20 cellular contexts compared by ENCODE assay signal in genomic region chr20:63711085-63711645, GRCh38. TPM values are rescaled to one million over a fixed set of nuclear protein-coding genes. Genes with fewer than 3 reads are reported as not detected.
A peak's percentile ranks its signal among the peaks of the same experiment; 100 is the strongest.
DNase-seq lines count a peak whose midpoint lies in the region; ATAC-seq and TF ChIP-seq lines count a peak whose summit lies in the region.
"Had no signal": no experiment of that assay in that cellular context is flagged by ENCODE, and none has a peak within 500 bp of the region (broad histone marks: within the 10 kb centered on the region; RNA-seq: fewer than 3 reads in every experiment).

No MANE protein-coding gene starts in this region.

- H3K27me3 ChIP-seq in naive thymus-derived CD4-positive, alpha-beta T cell (ENCODE audit: control insufficient read depth in 2 of 2, insufficient read depth in 2 of 2, low read length in 2 of 2), result no peaks in the 10 kb centered on the region
- H3K27me3 ChIP-seq in suprapubic skin (no peaks in the 10 kb centered on the region), mesenchymal stem cell (ENCODE audit: control insufficient read depth in 1 of 2, insufficient read depth in 1 of 2, low read length in 2 of 2) (no peaks in the 10 kb centered on the region), neuronal stem cell (ENCODE audit: control insufficient read depth in 3 of 3, insufficient read depth in 3 of 3, low read depth in 1 of 3, low read length in 3 of 3) (no peaks in the 10 kb centered on the region)
- H3K27me3 ChIP-seq: gastroesophageal sphincter, thyroid gland had no signal

- H2BK15ac ChIP-seq in mesenchymal stem cell (ENCODE audit: low read depth, poor library complexity, severe bottlenecking), result no peak overlapping the region
- no peak overlapping the region for H2BK15ac ChIP-seq in neuronal stem cell (ENCODE audit: low read length)

- CTCF ChIA-PET in RWPE1 (lab: Yijun Ruan, JAX), result no interaction called here
- CTCF ChIA-PET in naive thymus-derived CD4-positive, alpha-beta T cell (lab: Charles Lee), result interaction anchor here (1.4 kb wide), 1 partner anchor 25 kb away, joined by 3 read pairs; the partner anchor contains the start of gene LIME1

- H3K4me3 ChIP-seq in naive thymus-derived CD4-positive, alpha-beta T cell (ENCODE audit: low read length), result no peak overlapping the region
- H3K4me3 ChIP-seq in suprapubic skin, result no peak overlapping the region
- H3K4me3 ChIP-seq in mesenchymal stem cell (ENCODE audit: insufficient read depth in 1 of 2, low read depth in 1 of 2, low read length in 2 of 2), result no peak overlapping the region
- H3K4me3 ChIP-seq in neuronal stem cell (ENCODE audit: low read length in 2 of 2), result no peak overlapping the region
- H3K4me3 ChIP-seq: gastroesophageal sphincter, thyroid gland had no signal

- H2AK5ac ChIP-seq in mesenchymal stem cell (ENCODE audit: low read length, severe bottlenecking) (no peak overlapping the region), neuronal stem cell (ENCODE audit: low read depth, low read length) (no peak overlapping the region)

- peaks cover 0 to 59% (median 10%) of the 10 kb centered on the region in 3 experiments for H3K36me3 ChIP-seq in naive thymus-derived CD4-positive, alpha-beta T cell (ENCODE audit: control insufficient read depth in 2 of 3, insufficient read depth in 3 of 3, low read length in 3 of 3)
- peaks cover 51% of the 10 kb centered on the region for H3K36me3 ChIP-seq in suprapubic skin
- H3K36me3 ChIP-seq in mesenchymal stem cell (ENCODE audit: control insufficient read depth in 1 of 2, insufficient read depth in 2 of 2, low read depth in 1 of 2, low read length in 2 of 2), result peaks cover 52 to 71% of the 10 kb centered on the region in 2 experiments
- H3K36me3 ChIP-seq in neuronal stem cell (replicated peaks in 1 of 2; ENCODE audit: control insufficient read depth in 2 of 2, insufficient read depth in 2 of 2, low read length in 2 of 2), result peaks cover 15 to 73% of the 10 kb centered on the region in 2 donors

- H4K8ac ChIP-seq in mesenchymal stem cell (ENCODE audit: low read length) (no peak overlapping the region), neuronal stem cell (ENCODE audit: low read depth, low read length) (no peak overlapping the region)

- H3K79me1 ChIP-seq in mesenchymal stem cell (replicated peaks; ENCODE audit: low read length, poor library complexity, severe bottlenecking) (peaks cover 3% of the 10 kb centered on the region), neuronal stem cell (ENCODE audit: low read depth, low read length) (peaks cover 25% of the 10 kb centered on the region)

- no peak overlapping the region for H3K4ac ChIP-seq in mesenchymal stem cell (ENCODE audit: low read depth in 1 of 2, low read length in 2 of 2)
- H3K4ac ChIP-seq in neuronal stem cell (ENCODE audit: low read length), result no peak overlapping the region

- H3K18ac ChIP-seq in mesenchymal stem cell (ENCODE audit: low read depth in 1 of 2, low read length in 2 of 2), result no peak overlapping the region
- no peak overlapping the region for H3K18ac ChIP-seq in neuronal stem cell (ENCODE audit: low read length)

- TF ChIP-seq EP300 in suprapubic skin (IDR thresholded peaks at IDR 0.05), result no peak

- H3K9me3 Mint-ChIP-seq in activated naive CD8-positive, alpha-beta T cell (ENCODE audit: low read depth), result no peaks in the 10 kb centered on the region
- peaks cover 4% of the 10 kb centered on the region for H3K9me3 Mint-ChIP-seq in activated naive CD8-positive, alpha-beta T cell treated with anti-CD3 and anti-CD28 coated beads, Interleukin-2, amount 50 U/mL, for 24 hours
- peaks cover 0 to 21% (median 12%) of the 10 kb centered on the region in 11 donors for H3K9me3 Mint-ChIP-seq in naive thymus-derived CD4-positive, alpha-beta T cell

- 81% methylated on average over 12 of the region's 12 CpGs for WGBS in suprapubic skin
- WGBS in mesenchymal stem cell, result 87% methylated on average over 12 of the region's 12 CpGs
- no CpG with 5 or more reads among the region's 12 CpGs for WGBS in neuronal stem cell (ENCODE audit: extremely low coverage in 2 of 2, insufficient read length in 2 of 2, insufficient replicate concordance in 1 of 2), 2 donors

- no peak overlapping the region for H2AFZ ChIP-seq in mesenchymal stem cell (ENCODE audit: low read depth, low read length)
- H2AFZ ChIP-seq in neuronal stem cell (ENCODE audit: low read length), result no peak overlapping the region

- H3K14ac ChIP-seq in mesenchymal stem cell (ENCODE audit: low read length in 2 of 2) (no peak overlapping the region), neuronal stem cell (ENCODE audit: low read length) (no peak overlapping the region)

- H3K4me2 ChIP-seq in mesenchymal stem cell (ENCODE audit: low read length, poor library complexity, severe bottlenecking) (no peak overlapping the region), neuronal stem cell (ENCODE audit: insufficient read depth, low read length, poor library complexity, severe bottlenecking) (no peak overlapping the region)

- POLR2A ChIA-PET in RWPE1 (lab: Yijun Ruan, JAX; ENCODE audit: low non-redundant PET), result interaction anchor here (0.6 to 0.7 kb wide), 3 partner anchors 23 to 348 kb away, joined by 4 to 5 read pairs (median 4); no protein-coding TSS in a partner anchor
- POLR2A ChIA-PET in naive thymus-derived CD4-positive, alpha-beta T cell (lab: Charles Lee), result interaction anchor here (0.6 to 2.2 kb wide), 4 partner anchors 8 to 29 kb away, joined by 3 to 7 read pairs (median 3); partner anchors contain the start of gene LIME1

- H3K27ac ChIP-seq in RWPE1, result 0 out of 2 replicates have a peak overlapping the region, but pooled peaks have one; percentile 0
- no peak overlapping the region for H3K27ac ChIP-seq in naive thymus-derived CD4-positive, alpha-beta T cell (ENCODE audit: low read depth, low read length)
- H3K27ac ChIP-seq in suprapubic skin, result no peak overlapping the region
- no peak overlapping the region for H3K27ac ChIP-seq in mesenchymal stem cell (ENCODE audit: low read length, poor library complexity, severe bottlenecking)
- H3K27ac ChIP-seq in neuronal stem cell (replicated peaks; ENCODE audit: low read length), result no peak overlapping the region
- H3K27ac ChIP-seq: gastroesophageal sphincter, thyroid gland had no signal

- no peak for ATAC-seq in activated naive CD8-positive, alpha-beta T cell treated with anti-CD3 and anti-CD28 coated beads, Interleukin-2, amount 50 U/mL, for 24 hours
- ATAC-seq in naive thymus-derived CD4-positive, alpha-beta T cell, result no peak
- ATAC-seq: esophagus mucosa, gastroesophageal sphincter had no signal

- H3K4me1 Mint-ChIP-seq in activated naive CD8-positive, alpha-beta T cell (ENCODE audit: low read depth), result peaks cover 52% of the 10 kb centered on the region
- H3K4me1 Mint-ChIP-seq in activated naive CD8-positive, alpha-beta T cell treated with anti-CD3 and anti-CD28 coated beads, Interleukin-2, amount 50 U/mL, for 24 hours, result peaks cover 55% of the 10 kb centered on the region
- H3K4me1 Mint-ChIP-seq in naive thymus-derived CD4-positive, alpha-beta T cell, result peaks cover 31 to 60% (median 50%) of the 10 kb centered on the region in 7 donors

- no peak for DNase-seq in activated naive CD8-positive, alpha-beta T cell treated with anti-CD3 and anti-CD28 coated beads, Interleukin-2, amount 50 U/mL, for 24 hours
- DNase-seq in RWPE1 (ENCODE audit: low spot score), result no peak
- no peak for DNase-seq in naive thymus-derived CD4-positive, alpha-beta T cell
- DNase-seq in suprapubic skin (ENCODE audit: low spot score in 2 of 2), result peak; percentile 47 to 51
- DNase-seq in mesenchymal stem cell, result no peak
- no peak for DNase-seq in neuronal stem cell (ENCODE audit: low spot score)
- no peak for DNase-seq in H4 (ENCODE audit: low spot score)
- DNase-seq: anterior cingulate cortex; Calu3; Karpas-422; NCI-H1092; NCI-H2081; NCI-H446 treated with DMSO at 0.1 percent for 48 hours; NK-92 treated with Interleukin-12 subunit alpha and Interleukin-12 subunit beta, amount 100 ng/mL, for 24 hours; retina; thyroid gland had no signal

- H3K27ac Mint-ChIP-seq in activated naive CD8-positive, alpha-beta T cell, result peak overlapping the region; percentile 77
- no peak overlapping the region for H3K27ac Mint-ChIP-seq in activated naive CD8-positive, alpha-beta T cell treated with anti-CD3 and anti-CD28 coated beads, Interleukin-2, amount 50 U/mL, for 24 hours
- peak overlapping the region in 5 of 9 donors; percentile 17 to 89 (median 78) for H3K27ac Mint-ChIP-seq in naive thymus-derived CD4-positive, alpha-beta T cell
- H3K27ac Mint-ChIP-seq: memory B cell had no signal

- H3K27me3 Mint-ChIP-seq in activated naive CD8-positive, alpha-beta T cell, result no peaks in the 10 kb centered on the region
- H3K27me3 Mint-ChIP-seq in activated naive CD8-positive, alpha-beta T cell treated with anti-CD3 and anti-CD28 coated beads, Interleukin-2, amount 50 U/mL, for 24 hours, result no peaks in the 10 kb centered on the region
- H3K27me3 Mint-ChIP-seq in naive thymus-derived CD4-positive, alpha-beta T cell, result no peaks in the 10 kb centered on the region
- H3K27me3 Mint-ChIP-seq: memory B cell had no signal

- H2BK12ac ChIP-seq in mesenchymal stem cell (ENCODE audit: low read length in 2 of 2) (no peak overlapping the region), neuronal stem cell (ENCODE audit: low read length) (no peak overlapping the region)

- peak overlapping the region; percentile 76 for H3K4me3 Mint-ChIP-seq in activated naive CD8-positive, alpha-beta T cell
- no peak overlapping the region for H3K4me3 Mint-ChIP-seq in activated naive CD8-positive, alpha-beta T cell treated with anti-CD3 and anti-CD28 coated beads, Interleukin-2, amount 50 U/mL, for 24 hours
- peak overlapping the region; percentile 12 to 90 (median 70) for H3K4me3 Mint-ChIP-seq in naive thymus-derived CD4-positive, alpha-beta T cell

- H3K4me1 ChIP-seq in naive thymus-derived CD4-positive, alpha-beta T cell (ENCODE audit: control insufficient read depth in 2 of 2, insufficient read depth in 2 of 2, low read length in 2 of 2), result peaks cover 22 to 28% of the 10 kb centered on the region in 2 donors
- H3K4me1 ChIP-seq in suprapubic skin, result peaks cover 23% of the 10 kb centered on the region
- H3K4me1 ChIP-seq in mesenchymal stem cell (ENCODE audit: control insufficient read depth, insufficient read depth, low read depth, low read length), result peaks cover 18% of the 10 kb centered on the region
- peaks cover 12 to 13% of the 10 kb centered on the region in 2 donors for H3K4me1 ChIP-seq in neuronal stem cell (ENCODE audit: control insufficient read depth in 2 of 2, insufficient read depth in 1 of 2, low read depth in 1 of 2, low read length in 2 of 2)

- H2BK120ac ChIP-seq in mesenchymal stem cell (ENCODE audit: low read depth, low read length) (no peak overlapping the region), neuronal stem cell (ENCODE audit: low read depth, low read length) (no peak overlapping the region)

- intact Hi-C loops in naive thymus-derived CD4-positive, alpha-beta T cell (cut with micrococcal nuclease), result no loop called here

- H3K9me3 ChIP-seq in naive thymus-derived CD4-positive, alpha-beta T cell (ENCODE audit: control insufficient read depth in 2 of 3, low read length in 3 of 3), result peaks cover 0 to 14% (median 0%) of the 10 kb centered on the region in 3 experiments
- H3K9me3 ChIP-seq in suprapubic skin (peaks cover 9% of the 10 kb centered on the region), mesenchymal stem cell (ENCODE audit: control insufficient read depth, low read length) (peaks cover 23% of the 10 kb centered on the region), neuronal stem cell (replicated peaks in 1 of 2; ENCODE audit: control insufficient read depth in 2 of 2, insufficient read depth in 1 of 2, low read depth in 1 of 2, low read length in 2 of 2) (peaks cover 2 to 36% of the 10 kb centered on the region in 2 donors)
- H3K9me3 ChIP-seq: thyroid gland had no signal

- H3K36me3 Mint-ChIP-seq in activated naive CD8-positive, alpha-beta T cell, result peaks cover 24% of the 10 kb centered on the region
- H3K36me3 Mint-ChIP-seq in activated naive CD8-positive, alpha-beta T cell treated with anti-CD3 and anti-CD28 coated beads, Interleukin-2, amount 50 U/mL, for 24 hours (ENCODE audit: low read depth), result peaks cover 51% of the 10 kb centered on the region
- peaks cover 20 to 59% (median 46%) of the 10 kb centered on the region in 5 donors for H3K36me3 Mint-ChIP-seq in naive thymus-derived CD4-positive, alpha-beta T cell

- H3K9ac ChIP-seq in mesenchymal stem cell (ENCODE audit: low read length) (no peak overlapping the region), neuronal stem cell (ENCODE audit: low read depth, low read length, poor library complexity) (no peak overlapping the region)

- TF ChIP-seq CTCF in RWPE1 (conservative IDR thresholded peaks at IDR 0.05; ENCODE audit: low read depth) (no peak), suprapubic skin (IDR thresholded peaks at IDR 0.05) (no peak)

- no peak overlapping the region for H3K23ac ChIP-seq in mesenchymal stem cell (ENCODE audit: low read length in 2 of 2)
- H3K23ac ChIP-seq in neuronal stem cell (ENCODE audit: low read depth, low read length, poor library complexity), result no peak overlapping the region

- H4K91ac ChIP-seq in mesenchymal stem cell (ENCODE audit: low read length) (no peak overlapping the region), neuronal stem cell (ENCODE audit: low read depth, low read length, poor library complexity) (no peak overlapping the region)

- TF ChIP-seq POLR2A in suprapubic skin (IDR thresholded peaks at IDR 0.05), result no peak

- H2BK5ac ChIP-seq in mesenchymal stem cell (ENCODE audit: low read depth, low read length, poor library complexity, severe bottlenecking) (no peak overlapping the region), neuronal stem cell (ENCODE audit: low read length) (no peak overlapping the region)

RNA-seq across cellular contexts. Expression of gene ZGPAT, which starts 3.3 kb away (rescaled TPM):
- 10 to 100 TPM; 42.9 to 49.9 (median 45.4) TPM for total RNA-seq in naive thymus-derived CD4-positive, alpha-beta T cell
- 10 to 100 TPM; 47.5 to 82.1 TPM for polyA plus RNA-seq in naive thymus-derived CD4-positive, alpha-beta T cell
- 10 to 100 TPM; 21.7 to 25.8 (median 23.3) TPM for total RNA-seq in suprapubic skin
- polyA plus RNA-seq in mesenchymal stem cell (2013, experiment 1 of 2), result 11.5 TPM
- polyA plus RNA-seq in mesenchymal stem cell (2013, experiment 2 of 2), result 11.8 TPM
- polyA plus RNA-seq in neuronal stem cell (2013, experiment 1 of 2), result 11.0 TPM
- polyA plus RNA-seq in neuronal stem cell (2013, experiment 2 of 2), result 11.0 TPM
- total RNA-seq in H4 (2014; rRNA removed; shearing (Covaris generic)), result 5.4 and 9.4 TPM in 2 replicates

RNA-seq across cellular contexts. Expression of gene ARFRP1, which starts 3.4 kb away (rescaled TPM):
- total RNA-seq in naive thymus-derived CD4-positive, alpha-beta T cell, result 10 to 100 TPM; 55.4 to 92.1 (median 66.2) TPM
- polyA plus RNA-seq in naive thymus-derived CD4-positive, alpha-beta T cell, result 100 to 1,000 TPM in 1 of 2 donors, 10 to 100 TPM in 1; 89.1 to 108 TPM
- total RNA-seq in suprapubic skin, result 10 to 100 TPM; 22.1 to 31.9 (median 27.6) TPM
- polyA plus RNA-seq in mesenchymal stem cell (2013, experiment 1 of 2), result 13.5 TPM
- polyA plus RNA-seq in mesenchymal stem cell (2013, experiment 2 of 2), result 14.0 TPM
- polyA plus RNA-seq in neuronal stem cell (2013, experiment 1 of 2), result 8.8 TPM
- polyA plus RNA-seq in neuronal stem cell (2013, experiment 2 of 2), result 8.0 TPM
- 24.6 and 36.0 TPM in 2 replicates for total RNA-seq in H4 (2014; rRNA removed; shearing (Covaris generic))

RNA-seq across cellular contexts. Expression of gene TNFRSF6B, which starts 14.7 kb away (rescaled TPM):
- total RNA-seq in naive thymus-derived CD4-positive, alpha-beta T cell, result under 1 TPM in 1 of 5 experiments, not detected in 4; 0.74 TPM
- under 1 TPM in 1 of 2 donors, not detected in 1; 0.22 TPM for polyA plus RNA-seq in naive thymus-derived CD4-positive, alpha-beta T cell
- total RNA-seq in suprapubic skin, result 10 to 100 TPM in 2 of 4 donors, 1 to 10 TPM in 2; 2.1 to 16.1 (median 11.1) TPM
- 23.7 TPM for polyA plus RNA-seq in mesenchymal stem cell (2013, experiment 1 of 2)
- polyA plus RNA-seq in mesenchymal stem cell (2013, experiment 2 of 2), result 23.9 TPM
- polyA plus RNA-seq in neuronal stem cell (2013, experiment 1 of 2), result 0.70 TPM
- polyA plus RNA-seq in neuronal stem cell (2013, experiment 2 of 2), result 0.90 TPM
- 0.10 and 0.39 TPM in 2 replicates for total RNA-seq in H4 (2014; rRNA removed; shearing (Covaris generic))
- total RNA-seq: Calu3 had no signal

RNA-seq across cellular contexts. Expression of gene LIME1, which starts 25.3 kb away (rescaled TPM):
- total RNA-seq in naive thymus-derived CD4-positive, alpha-beta T cell, result 100 to 1,000 TPM in 3 of 5 experiments, 10 to 100 TPM in 2; 96.8 to 118 (median 103) TPM
- polyA plus RNA-seq in naive thymus-derived CD4-positive, alpha-beta T cell, result 100 to 1,000 TPM; 205 to 366 TPM
- total RNA-seq in suprapubic skin, result 10 to 100 TPM; 12.2 to 36.5 (median 16.9) TPM
- polyA plus RNA-seq in mesenchymal stem cell (2013, experiment 1 of 2), result 1.8 TPM
- polyA plus RNA-seq in mesenchymal stem cell (2013, experiment 2 of 2), result 1.9 TPM
- 3.2 TPM for polyA plus RNA-seq in neuronal stem cell (2013, experiment 1 of 2)
- polyA plus RNA-seq in neuronal stem cell (2013, experiment 2 of 2), result 2.9 TPM
- 0.27 and 0.68 TPM in 2 replicates for total RNA-seq in H4 (2014; rRNA removed; shearing (Covaris generic))

RNA-seq across cellular contexts. Expression of gene SLC2A4RG, which starts 28.4 kb away (rescaled TPM):
- total RNA-seq in naive thymus-derived CD4-positive, alpha-beta T cell, result 100 to 1,000 TPM in 3 of 5 experiments, 10 to 100 TPM in 2; 88.7 to 136 (median 111) TPM
- polyA plus RNA-seq in naive thymus-derived CD4-positive, alpha-beta T cell, result 1 to 10 TPM; 3.0 to 4.6 TPM
- total RNA-seq in suprapubic skin, result 100 to 1,000 TPM in 3 of 4 donors, 10 to 100 TPM in 1; 96.9 to 118 (median 107) TPM
- polyA plus RNA-seq in mesenchymal stem cell (2013, experiment 1 of 2), result 85.3 TPM
- polyA plus RNA-seq in mesenchymal stem cell (2013, experiment 2 of 2), result 84.2 TPM
- polyA plus RNA-seq in neuronal stem cell (2013, experiment 1 of 2), result 43.6 TPM
- 43.1 TPM for polyA plus RNA-seq in neuronal stem cell (2013, experiment 2 of 2)
- 12.9 and 18.8 TPM in 2 replicates for total RNA-seq in H4 (2014; rRNA removed; shearing (Covaris generic))

Comparison
In these comparisons a context has a peak if more than half of its experiments do, and no peak if none do; other contexts are left out.
1. DNase-seq: peak in suprapubic skin (2 of 2); none in activated naive CD8-positive, alpha-beta T cell treated with anti-CD3 and anti-CD28 coated beads, Interleukin-2, amount 50 U/mL, for 24 hours (single experiment), RWPE1 (single experiment), naive thymus-derived CD4-positive, alpha-beta T cell (0 of 9), mesenchymal stem cell (single experiment), neuronal stem cell (single experiment) and H4 (single experiment).